1 cellular context compared by ENCODE assay signal in the genomic region with DNA sequence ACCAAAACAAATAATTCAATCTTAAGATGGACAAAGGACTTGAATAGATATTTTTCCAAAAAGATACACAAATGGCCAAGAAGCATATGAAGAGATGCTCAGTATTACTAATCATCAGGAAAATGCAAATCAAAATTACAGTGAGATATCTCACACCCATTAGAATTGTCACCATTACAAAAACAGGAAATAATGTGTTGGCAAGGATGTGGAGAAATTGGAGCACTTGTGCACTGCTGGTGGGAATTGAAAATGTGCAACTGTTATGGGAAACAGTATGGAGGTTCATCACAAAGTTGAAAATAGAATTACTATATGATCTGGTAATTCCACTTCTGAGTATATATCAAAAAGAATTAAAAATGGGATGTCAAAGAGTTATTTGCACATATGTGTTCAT.
TF ChIP-seq lines count a peak whose summit lies in the region.

No MANE protein-coding gene starts in this region.

TF ChIP-seq in HepG2, 621 proteins besides CTCF, POLR2A, EP300 and RAD21 (continued from another document):
- no peak for TF ChIP-seq PRDM15 (CRISPR knock-in tag; IDR thresholded peaks at IDR 0.05)
- TF ChIP-seq ZNF484 (CRISPR knock-in tag; IDR thresholded peaks at IDR 0.05; ENCODE audit: borderline replicate concordance, low read depth), result no peak
- no peak for TF ChIP-seq HMGA1 (CRISPR knock-in tag; conservative IDR thresholded peaks at IDR 0.05)
- no peak for TF ChIP-seq MAFF (IDR thresholded peaks at IDR 0.05; ENCODE audit: low read depth, low read length)
- TF ChIP-seq ESRRA (CRISPR knock-in tag; IDR thresholded peaks at IDR 0.05; ENCODE audit: low read depth), result no peak
- no peak for TF ChIP-seq TBX2 (CRISPR knock-in tag; IDR thresholded peaks at IDR 0.05; ENCODE audit: borderline replicate concordance)
- TF ChIP-seq GZF1 (CRISPR knock-in tag; IDR thresholded peaks at IDR 0.05), result no peak
